Comparison of ENCODE assay signal across 15 cellular contexts in genomic region chr11:114821626-114822025, GRCh38.
DNase-seq lines count a peak whose midpoint lies in the region; ATAC-seq and TF ChIP-seq lines count a peak whose summit lies in the region.
"Had no signal": no experiment of that assay in that cellular context is flagged by ENCODE, and none has a peak within 500 bp of the region (broad histone marks: within the 10 kb centered on the region; RNA-seq: fewer than 3 reads in every experiment).

No MANE protein-coding gene starts in this region.

- H3K27ac ChIP-seq in caudate nucleus (ENCODE audit: low read depth, low read length) (peak overlapping the region; percentile 58), left lung (no peak overlapping the region)
- H3K27ac ChIP-seq: HL-60, neutrophil had no signal

- ATAC-seq in left lung, result peak; percentile 58
- ATAC-seq: SK-N-SH treated with all-trans-retinoic acid at 6 μM for 48 hours had no signal

- intact Hi-C loops in left lung (cut with DNase I), result no loop called here

- DNase-seq in H7 (peak; percentile 64), NCI-H146 treated with DMSO at 0.1 percent for 48 hours (lab: John Stamatoyannopoulos, UW; ENCODE audit: unreplicated experiment) (peak; percentile 41), caudate nucleus (lab: John Stamatoyannopoulos, UW) (peak in 30 of 61 donors; percentile 6 to 76 (median 32)), left lung (no peak), middle frontal gyrus (ENCODE audit: extremely low spot score, low spot score) (no peak), SW 1271 (lab: John Stamatoyannopoulos, UW) (no peak)
- no peak for DNase-seq in stimulated activated CD4-positive, alpha-beta T cell treated with anti-CD3 and anti-CD28 coated beads, Interleukin-2, amount 100 ng/mL, for 24 hours
- DNase-seq: activated CD4-positive, alpha-beta T cell treated with anti-CD3 and anti-CD28 coated beads for 1 hour; activated T-cell treated with anti-CD3 and anti-CD28 coated beads, Interleukin-2, amount 50 U/mL, for 48 hours; MV-4-11; NCI-H774 had no signal

- H3K4me1 ChIP-seq in left lung, result no peaks in the 10 kb centered on the region

- H3K27me3 ChIP-seq in H7 (ENCODE audit: control insufficient read depth, insufficient read depth, low read length) (peaks cover 1% of the 10 kb centered on the region; the same call in 1 of the 2 replicates), left lung (peaks cover 0 to 12% of the 10 kb centered on the region in 2 donors)

- H3K9me3 ChIP-seq in left lung, result no peaks in the 10 kb centered on the region
- H3K9me3 ChIP-seq: neutrophil had no signal

- H3K36me3 ChIP-seq in H7 (replicated peaks; ENCODE audit: control insufficient read depth, insufficient read depth, low read length) (no peaks in the 10 kb centered on the region), left lung (no peaks in the 10 kb centered on the region)
- H3K36me3 ChIP-seq: neutrophil had no signal

- no peak for TF ChIP-seq CTCF in left lung (IDR thresholded peaks at IDR 0.05)

- H3K4me3 ChIP-seq in H7 (ENCODE audit: insufficient read depth, low read depth, low read length) (no peak overlapping the region), left lung (no peak overlapping the region)
- H3K4me3 ChIP-seq: lung had no signal

Comparison
In these comparisons a context has a peak if more than half of its experiments do, and no peak if none do; other contexts are left out.
1. DNase-seq: peak in H7 (single experiment) and NCI-H146 treated with DMSO at 0.1 percent for 48 hours (single experiment); none in left lung (0 of 2), middle frontal gyrus (single experiment), stimulated activated CD4-positive, alpha-beta T cell treated with anti-CD3 and anti-CD28 coated beads, Interleukin-2, amount 100 ng/mL, for 24 hours (0 of 2) and SW 1271 (0 of 2).